Comparison of ENCODE assay signal across 10 cellular contexts in the genomic region with DNA sequence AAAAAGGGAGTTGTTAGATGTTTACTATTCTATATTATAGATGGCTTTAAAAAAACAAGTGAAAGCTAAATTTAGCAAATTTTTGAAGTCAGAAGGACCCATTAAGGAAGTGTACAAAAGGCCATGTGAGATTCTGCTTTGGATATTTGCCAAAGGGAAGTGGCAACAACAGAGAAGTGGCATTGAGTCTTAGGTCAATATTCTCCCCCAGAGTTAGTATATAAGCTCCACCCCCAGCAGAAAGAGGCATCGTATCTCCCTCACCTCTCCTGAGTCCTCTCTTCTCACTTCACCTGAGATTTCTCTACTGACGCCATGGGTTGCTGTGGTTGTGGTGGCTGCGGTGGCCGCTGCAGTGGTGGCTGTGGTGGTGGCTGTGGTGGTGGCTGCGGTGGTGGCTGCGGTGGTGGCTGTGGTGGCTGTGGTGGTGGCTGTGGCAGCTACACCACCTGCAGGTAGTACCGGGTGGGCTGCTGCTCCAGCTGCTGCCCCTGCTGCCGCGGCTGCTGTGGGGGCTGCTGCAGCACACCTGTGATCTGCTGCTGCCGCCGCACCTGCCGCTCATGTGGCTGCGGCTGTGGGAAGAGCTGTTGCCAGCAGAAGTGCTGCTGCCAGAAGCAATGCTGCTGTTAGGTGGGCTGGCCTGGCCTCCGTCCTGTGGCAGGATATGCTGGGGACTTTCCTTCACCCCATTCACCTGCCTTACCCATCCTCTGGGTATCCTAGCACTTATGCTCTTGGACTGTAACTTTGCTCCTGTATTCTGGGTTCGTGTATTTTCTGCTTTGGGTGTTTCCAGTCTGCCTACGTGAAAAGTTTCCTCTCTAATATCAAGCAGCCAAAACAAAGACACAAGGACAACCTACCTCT. TPM values are rescaled to one million over a fixed set of nuclear protein-coding genes. Genes with fewer than 3 reads are reported as not detected.
A peak's percentile ranks its signal among the peaks of the same experiment; 100 is the strongest.
DNase-seq lines count a peak whose midpoint lies in the region; ATAC-seq and TF ChIP-seq lines count a peak whose summit lies in the region.
"Had no signal": no experiment of that assay in that cellular context is flagged by ENCODE, and none has a peak within 500 bp of the region (broad histone marks: within the 10 kb centered on the region; RNA-seq: fewer than 3 reads in every experiment).

No MANE protein-coding gene starts in this region.

- H3K36me3 Mint-ChIP-seq in immature natural killer cell: no peaks in the 10 kb centered on the region

- no peak for TF ChIP-seq POLR2A in NB4 (IDR thresholded peaks at IDR 0.05; ENCODE audit: extremely low read depth, insufficient read length)

- peak; percentile 61 for ATAC-seq in GM21360 (IDR thresholded peaks at IDR 0.05; ENCODE audit: unreplicated experiment)

- H3K4me1 Mint-ChIP-seq in immature natural killer cell: peaks cover 9 to 17% of the 10 kb centered on the region in 2 donors

- peaks cover 2 to 15% (median 9%) of the 10 kb centered on the region in 3 donors for H3K27me3 Mint-ChIP-seq in immature natural killer cell (ENCODE audit: low read depth in 3 of 3)

- DNase-seq in DMS53 (lab: John Stamatoyannopoulos, UW) (peak; percentile 86), NB4 (ENCODE audit: low read depth) (peak; percentile 77), immature natural killer cell (peak; percentile 0 to 6 (median 2)), NCI-H524 treated with DMSO at 0.1 percent for 48 hours (lab: John Stamatoyannopoulos, UW) (no peak), NCI-H2227 (lab: John Stamatoyannopoulos, UW; ENCODE audit: unreplicated experiment) (no peak), NCI-H187 (lab: John Stamatoyannopoulos, UW) (no peak), anterior cingulate cortex (lab: John Stamatoyannopoulos, UW) (no peak)
- DNase-seq: heart left ventricle, ovary had no signal

- no peak overlapping the region for H3K4me3 ChIP-seq in NB4 (ENCODE audit: low read depth, low read length)
- H3K4me3 ChIP-seq: heart left ventricle, ovary had no signal

- no peak for TF ChIP-seq CTCF in NB4 (IDR thresholded peaks at IDR 0.05; ENCODE audit: low read depth, low read length)

- H3K27ac Mint-ChIP-seq in immature natural killer cell: no peak overlapping the region

- no peak overlapping the region for H3K4me3 Mint-ChIP-seq in immature natural killer cell

- no peaks in the 10 kb centered on the region for H3K9me3 Mint-ChIP-seq in immature natural killer cell

RNA-seq across cellular contexts. Expression of a gene that starts 5.9 kb away (rescaled TPM):
- polyA plus RNA-seq in immature natural killer cell: not detected
- polyA plus RNA-seq: heart left ventricle, ovary had no signal

RNA-seq across cellular contexts. Expression of a gene that starts 8.6 kb away (rescaled TPM):
- polyA plus RNA-seq in immature natural killer cell: not detected
- polyA plus RNA-seq: heart left ventricle, ovary had no signal

RNA-seq across cellular contexts. Expression of a gene that starts 10.0 kb away (rescaled TPM):
- polyA plus RNA-seq in immature natural killer cell: not detected
- polyA plus RNA-seq: heart left ventricle, ovary had no signal

RNA-seq across cellular contexts. Expression of a gene that starts 57.9 kb away (rescaled TPM):
- not detected for polyA plus RNA-seq in immature natural killer cell
- polyA plus RNA-seq: heart left ventricle, ovary had no signal

Comparison
In these comparisons a context has a peak if more than half of its experiments do, and no peak if none do; other contexts are left out.
1. DNase-seq: peak in DMS53 (single experiment), NB4 (single experiment) and immature natural killer cell (3 of 3); none in NCI-H524 treated with DMSO at 0.1 percent for 48 hours (single experiment), NCI-H2227 (single experiment), NCI-H187 (0 of 2) and anterior cingulate cortex (0 of 58).